ENCODE assay signal across 11 cellular contexts in the genomic region with DNA sequence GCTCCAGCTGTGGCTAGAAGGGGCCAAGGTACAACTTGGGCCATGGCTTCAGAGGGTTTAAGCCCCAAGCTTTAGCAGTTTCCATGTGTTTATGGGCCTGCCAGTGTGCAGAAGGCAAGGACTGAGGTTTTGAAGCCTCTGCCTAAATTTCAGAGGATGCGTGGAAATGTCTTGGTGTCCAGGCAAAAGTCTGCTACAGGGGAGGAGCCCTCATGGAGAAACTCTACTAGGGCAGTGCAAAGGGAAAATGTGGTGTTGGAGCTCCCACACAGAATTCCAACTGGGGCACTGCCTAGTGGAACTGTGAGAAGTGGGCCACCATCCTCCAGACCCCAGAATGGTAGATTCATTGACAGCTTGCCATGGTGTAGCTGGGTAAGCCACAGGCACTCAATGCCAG.
"Had no signal": no experiment of that assay in that cellular context is flagged by ENCODE, and none has a peak within 500 bp of the region (broad histone marks: within the 10 kb centered on the region; RNA-seq: fewer than 3 reads in every experiment).

No MANE protein-coding gene starts in this region.

- H3K4me3 ChIP-seq: GM23248, GM23338, HAP-1 had no signal

- H3K4me2 ChIP-seq: GM23338 had no signal

- H3K9ac ChIP-seq: GM23248 had no signal

- ATAC-seq: GM23338, HCT116 had no signal

- H2AFZ ChIP-seq: GM23248, GM23338 had no signal

- FAIRE-seq: H1, H54 had no signal

- DNase-seq: GM23248, GOT3, H7, H9, HCEC 1CT, HFFc6 had no signal

- H3K9me3 ChIP-seq: HAP-1 had no signal

- H3K36me3 ChIP-seq: HAP-1 had no signal

- H3K27ac ChIP-seq: GM23248 had no signal

- H3K4me1 ChIP-seq: HAP-1 had no signal
